ENCODE assay signal across 11 cellular contexts in genomic region chr5:52623291-52623690, GRCh38.
"Had no signal": no experiment of that assay in that cellular context is flagged by ENCODE, and none has a peak within 500 bp of the region (broad histone marks: within the 10 kb centered on the region; RNA-seq: fewer than 3 reads in every experiment).

No MANE protein-coding gene starts in this region.

- H3K4me2 ChIP-seq: GM23338 had no signal

- H3K4me3 ChIP-seq: GM23248, GM23338, HAP-1 had no signal

- H3K36me3 ChIP-seq: HAP-1 had no signal

- H3K4me1 ChIP-seq: HAP-1 had no signal

- H3K9ac ChIP-seq: GM23248 had no signal

- FAIRE-seq: H1, H54 had no signal

- DNase-seq: GM23248, GOT3, H7, H9, HCEC 1CT, HFFc6 had no signal

- H3K27ac ChIP-seq: GM23248 had no signal

- ATAC-seq: GM23338, HCT116 had no signal

- H2AFZ ChIP-seq: GM23248, GM23338 had no signal

- H3K9me3 ChIP-seq: HAP-1 had no signal
